21 cellular contexts compared by ENCODE assay signal in genomic region chr14:101595349-101595748, GRCh38. TPM values are rescaled to one million over a fixed set of nuclear protein-coding genes. Genes with fewer than 3 reads are reported as not detected.
DNase-seq lines count a peak whose midpoint lies in the region; ATAC-seq lines count a peak whose summit lies in the region.
"Had no signal": no experiment of that assay in that cellular context is flagged by ENCODE, and none has a peak within 500 bp of the region (broad histone marks: within the 10 kb centered on the region; RNA-seq: fewer than 3 reads in every experiment).

No MANE protein-coding gene starts in this region.

- H3K27me3 Mint-ChIP-seq in activated CD4-positive, alpha-beta memory T cell treated with anti-CD3 and anti-CD28 coated beads for 36 hours: no peaks in the 10 kb centered on the region
- no peaks in the 10 kb centered on the region for H3K27me3 Mint-ChIP-seq in activated CD4-positive, alpha-beta memory T cell treated with anti-CD3 and anti-CD28 coated beads, Interleukin-2, amount 10 ng/mL, durations not matched to agents 7 days and 5 days
- H3K27me3 Mint-ChIP-seq in activated CD8-positive, alpha-beta memory T cell treated with anti-CD3 and anti-CD28 coated beads, Interleukin-2, amount 10 ng/mL, durations not matched to agents 7 days and 5 days: no peaks in the 10 kb centered on the region
- no peaks in the 10 kb centered on the region for H3K27me3 Mint-ChIP-seq in naive thymus-derived CD8-positive, alpha-beta T cell

- no peak for DNase-seq in activated CD4-positive, alpha-beta memory T cell treated with anti-CD3 and anti-CD28 coated beads for 36 hours
- no peak for DNase-seq in activated CD4-positive, alpha-beta memory T cell treated with anti-CD3 and anti-CD28 coated beads, Interleukin-2, amount 10 ng/mL, durations not matched to agents 7 days and 5 days
- peak; percentile 40 for DNase-seq in activated CD8-positive, alpha-beta memory T cell treated with anti-CD3 and anti-CD28 coated beads, Interleukin-2, amount 10 ng/mL, durations not matched to agents 7 days and 5 days
- no peak for DNase-seq in naive thymus-derived CD8-positive, alpha-beta T cell
- DNase-seq in NCI-H1092 (lab: John Stamatoyannopoulos, UW) (no peak), GF-D8 (lab: John Stamatoyannopoulos, UW) (no peak), iPS-NIHi7 (ENCODE audit: extremely low spot score) (no peak)
- DNase-seq: activated gamma-delta T cell; BE2C; DMS 273 treated with DMSO at 0.1 percent for 48 hours; effector memory CD4-positive, alpha-beta T cell; GDM1; NCI-H1105 treated with DMSO at 0.1 percent for 48 hours; NCI-H510A; upper lobe of right lung had no signal

- H3K4me2 ChIP-seq in BLaER1 treated with 17β-estradiol and CSF1 and Interleukin-3, amounts not matched to agents 10 nM and 100 nM: peak overlapping the region in 8 of 11 experiments; percentile 87 to 96 (median 92); a peak in 14 of 22 replicates

- POLR2A ChIA-PET in activated CD4-positive, alpha-beta memory T cell treated with anti-CD3 and anti-CD28 coated beads for 36 hours (lab: Charles Lee): no interaction called here
- POLR2A ChIA-PET in activated CD4-positive, alpha-beta memory T cell treated with anti-CD3 and anti-CD28 coated beads, Interleukin-2, amount 10 ng/mL, durations not matched to agents 7 days and 5 days (lab: Charles Lee): no interaction called here
- POLR2A ChIA-PET in naive thymus-derived CD8-positive, alpha-beta T cell (lab: Charles Lee): no interaction called here

- H3K36me3 ChIP-seq in BLaER1 treated with 17β-estradiol and CSF1 and Interleukin-3, amounts not matched to agents 10 nM and 100 nM: no peaks in the 10 kb centered on the region
- H3K36me3 ChIP-seq: BE2C, prostate gland, upper lobe of right lung had no signal

- CTCF ChIA-PET in activated CD4-positive, alpha-beta memory T cell treated with anti-CD3 and anti-CD28 coated beads for 36 hours (lab: Charles Lee): interaction anchor here (1.1 kb wide), 1 partner anchor 8 kb away, joined by 3 read pairs; no protein-coding TSS in a partner anchor
- CTCF ChIA-PET in activated CD4-positive, alpha-beta memory T cell treated with anti-CD3 and anti-CD28 coated beads, Interleukin-2, amount 10 ng/mL, durations not matched to agents 7 days and 5 days (lab: Charles Lee): no interaction called here
- CTCF ChIA-PET in activated CD8-positive, alpha-beta memory T cell treated with anti-CD3 and anti-CD28 coated beads, Interleukin-2, amount 10 ng/mL, durations not matched to agents 7 days and 5 days (lab: Charles Lee): no interaction called here

- peaks cover 5% of the 10 kb centered on the region for H3K36me3 Mint-ChIP-seq in activated CD4-positive, alpha-beta memory T cell treated with anti-CD3 and anti-CD28 coated beads for 36 hours
- H3K36me3 Mint-ChIP-seq in activated CD4-positive, alpha-beta memory T cell treated with anti-CD3 and anti-CD28 coated beads, Interleukin-2, amount 10 ng/mL, durations not matched to agents 7 days and 5 days (ENCODE audit: low read depth): peaks cover 16% of the 10 kb centered on the region
- H3K36me3 Mint-ChIP-seq in activated CD8-positive, alpha-beta memory T cell treated with anti-CD3 and anti-CD28 coated beads, Interleukin-2, amount 10 ng/mL, durations not matched to agents 7 days and 5 days: peaks cover 20% of the 10 kb centered on the region
- H3K36me3 Mint-ChIP-seq in naive thymus-derived CD8-positive, alpha-beta T cell: no peaks in the 10 kb centered on the region

- peak overlapping the region in 9 of 11 experiments; percentile 39 to 96 (median 90); a peak in 15 of 22 replicates for H3K27ac ChIP-seq in BLaER1 treated with 17β-estradiol and CSF1 and Interleukin-3, amounts not matched to agents 10 nM and 100 nM
- H3K27ac ChIP-seq: prostate gland, upper lobe of right lung, VCaP had no signal

- H3K9me3 Mint-ChIP-seq in activated CD4-positive, alpha-beta memory T cell treated with anti-CD3 and anti-CD28 coated beads for 36 hours: peaks cover 13% of the 10 kb centered on the region
- H3K9me3 Mint-ChIP-seq in activated CD4-positive, alpha-beta memory T cell treated with anti-CD3 and anti-CD28 coated beads, Interleukin-2, amount 10 ng/mL, durations not matched to agents 7 days and 5 days: peaks cover 17% of the 10 kb centered on the region
- peaks cover 6% of the 10 kb centered on the region for H3K9me3 Mint-ChIP-seq in activated CD8-positive, alpha-beta memory T cell treated with anti-CD3 and anti-CD28 coated beads, Interleukin-2, amount 10 ng/mL, durations not matched to agents 7 days and 5 days (ENCODE audit: low read depth)
- H3K9me3 Mint-ChIP-seq in naive thymus-derived CD8-positive, alpha-beta T cell: peaks cover 0 to 13% (median 2%) of the 10 kb centered on the region in 9 donors

- peaks cover 32% of the 10 kb centered on the region for H3K4me1 Mint-ChIP-seq in activated CD4-positive, alpha-beta memory T cell treated with anti-CD3 and anti-CD28 coated beads for 36 hours (ENCODE audit: low read depth)
- H3K4me1 Mint-ChIP-seq in activated CD4-positive, alpha-beta memory T cell treated with anti-CD3 and anti-CD28 coated beads, Interleukin-2, amount 10 ng/mL, durations not matched to agents 7 days and 5 days: peaks cover 36% of the 10 kb centered on the region
- H3K4me1 Mint-ChIP-seq in activated CD8-positive, alpha-beta memory T cell treated with anti-CD3 and anti-CD28 coated beads, Interleukin-2, amount 10 ng/mL, durations not matched to agents 7 days and 5 days: peaks cover 41% of the 10 kb centered on the region
- peaks cover 34 to 68% (median 56%) of the 10 kb centered on the region in 4 donors for H3K4me1 Mint-ChIP-seq in naive thymus-derived CD8-positive, alpha-beta T cell

- intact Hi-C loops in activated CD4-positive, alpha-beta memory T cell treated with anti-CD3 and anti-CD28 coated beads for 36 hours (cut with micrococcal nuclease): no loop called here

- peaks cover 0 to 31% (median 14%) of the 10 kb centered on the region in 11 experiments; a peak in 15 of 22 replicates for H3K9me3 ChIP-seq in BLaER1 treated with 17β-estradiol and CSF1 and Interleukin-3, amounts not matched to agents 10 nM and 100 nM (replicated peaks in 1 of 11)
- H3K9me3 ChIP-seq: prostate gland, upper lobe of right lung had no signal

- ATAC-seq in activated CD8-positive, alpha-beta memory T cell treated with anti-CD3 and anti-CD28 coated beads, Interleukin-2, amount 10 ng/mL, durations not matched to agents 7 days and 5 days: no peak
- peak in 1 of 2 donors; percentile 26 for ATAC-seq in naive thymus-derived CD8-positive, alpha-beta T cell
- ATAC-seq: upper lobe of right lung had no signal

- no peaks in the 10 kb centered on the region for H4K20me1 ChIP-seq in BLaER1 treated with 17β-estradiol and CSF1 and Interleukin-3, amounts not matched to agents 10 nM and 100 nM

- no peak overlapping the region for H3K4me3 ChIP-seq in BLaER1 treated with 17β-estradiol and CSF1 and Interleukin-3, amounts not matched to agents 10 nM and 100 nM
- H3K4me3 ChIP-seq: prostate gland, upper lobe of right lung had no signal

- H3K9ac ChIP-seq in BLaER1 treated with 17β-estradiol and CSF1 and Interleukin-3, amounts not matched to agents 10 nM and 100 nM: peak overlapping the region in 4 of 11 experiments; percentile 70 to 81 (median 78); a peak in 8 of 22 replicates

- H3K27ac Mint-ChIP-seq in activated CD4-positive, alpha-beta memory T cell treated with anti-CD3 and anti-CD28 coated beads for 36 hours: peak overlapping the region; percentile 76
- no peak overlapping the region for H3K27ac Mint-ChIP-seq in activated CD4-positive, alpha-beta memory T cell treated with anti-CD3 and anti-CD28 coated beads, Interleukin-2, amount 10 ng/mL, durations not matched to agents 7 days and 5 days
- H3K27ac Mint-ChIP-seq in activated CD8-positive, alpha-beta memory T cell treated with anti-CD3 and anti-CD28 coated beads, Interleukin-2, amount 10 ng/mL, durations not matched to agents 7 days and 5 days: peak overlapping the region; percentile 75
- H3K27ac Mint-ChIP-seq in naive thymus-derived CD8-positive, alpha-beta T cell: peak overlapping the region in 9 of 10 donors; percentile 79 to 96 (median 88)

- H3K27me3 ChIP-seq in BLaER1 treated with 17β-estradiol and CSF1 and Interleukin-3, amounts not matched to agents 10 nM and 100 nM: no peaks in the 10 kb centered on the region
- H3K27me3 ChIP-seq: BE2C, upper lobe of right lung had no signal

- H3K4me3 Mint-ChIP-seq in activated CD4-positive, alpha-beta memory T cell treated with anti-CD3 and anti-CD28 coated beads for 36 hours: no peak overlapping the region
- H3K4me3 Mint-ChIP-seq in activated CD4-positive, alpha-beta memory T cell treated with anti-CD3 and anti-CD28 coated beads, Interleukin-2, amount 10 ng/mL, durations not matched to agents 7 days and 5 days: no peak overlapping the region
- no peak overlapping the region for H3K4me3 Mint-ChIP-seq in activated CD8-positive, alpha-beta memory T cell treated with anti-CD3 and anti-CD28 coated beads, Interleukin-2, amount 10 ng/mL, durations not matched to agents 7 days and 5 days
- peak overlapping the region in 6 of 10 donors; percentile 14 to 79 (median 77) for H3K4me3 Mint-ChIP-seq in naive thymus-derived CD8-positive, alpha-beta T cell

- peaks cover 23 to 95% (median 83%) of the 10 kb centered on the region in 10 experiments for H3K4me1 ChIP-seq in BLaER1 treated with 17β-estradiol and CSF1 and Interleukin-3, amounts not matched to agents 10 nM and 100 nM
- H3K4me1 ChIP-seq: BE2C, prostate gland had no signal

RNA-seq across cellular contexts. Expression of gene DIO3, which starts 34.1 kb away (rescaled TPM):
- not detected for total RNA-seq in activated CD4-positive, alpha-beta memory T cell treated with anti-CD3 and anti-CD28 coated beads for 36 hours
- total RNA-seq in activated CD4-positive, alpha-beta memory T cell treated with anti-CD3 and anti-CD28 coated beads, Interleukin-2, amount 10 ng/mL, durations not matched to agents 7 days and 5 days: not detected
- total RNA-seq in activated CD8-positive, alpha-beta memory T cell treated with anti-CD3 and anti-CD28 coated beads, Interleukin-2, amount 10 ng/mL, durations not matched to agents 7 days and 5 days: not detected
- not detected for total RNA-seq in naive thymus-derived CD8-positive, alpha-beta T cell
- not detected for polyA plus RNA-seq in naive thymus-derived CD8-positive, alpha-beta T cell
- total RNA-seq: A172; chondrocyte; T-helper 2 cell treated with Interferon-gamma antibody and Interleukin-4, amounts not matched to agents 100 ng/mL and 5 ng/mL, for 36 hours had no signal

Comparison
In these comparisons a context has a peak if more than half of its experiments do, and no peak if none do; other contexts are left out.
1. H3K4me3 Mint-ChIP-seq: peak in naive thymus-derived CD8-positive, alpha-beta T cell (6 of 10); none in activated CD4-positive, alpha-beta memory T cell treated with anti-CD3 and anti-CD28 coated beads for 36 hours (single experiment), activated CD4-positive, alpha-beta memory T cell treated with anti-CD3 and anti-CD28 coated beads, Interleukin-2, amount 10 ng/mL, durations not matched to agents 7 days and 5 days (single experiment) and activated CD8-positive, alpha-beta memory T cell treated with anti-CD3 and anti-CD28 coated beads, Interleukin-2, amount 10 ng/mL, durations not matched to agents 7 days and 5 days (single experiment).